ENCODE assay signal across 17 cellular contexts in genomic region chr17:2851615-2852014, GRCh38. TPM values are rescaled to one million over a fixed set of nuclear protein-coding genes. Genes with fewer than 3 reads are reported as not detected.
DNase-seq lines count a peak whose midpoint lies in the region; ATAC-seq, FAIRE-seq and TF ChIP-seq lines count a peak whose summit lies in the region.
"Had no signal": no experiment of that assay in that cellular context is flagged by ENCODE, and none has a peak within 500 bp of the region (broad histone marks: within the 10 kb centered on the region; RNA-seq: fewer than 3 reads in every experiment).

No MANE protein-coding gene starts in this region.

- peaks cover under 1% of the 10 kb centered on the region; the same call in 1 of the 2 replicates for H3K9me1 ChIP-seq in IMR-90 (ENCODE audit: insufficient read depth, low read length)

- FAIRE-seq in H1 (lab: Jason Lieb, UNC): no peak
- FAIRE-seq: GM18507, HTR-8/SVneo, K562 had no signal

- H3K9me3 Mint-ChIP-seq in CD8-positive, alpha-beta T cell: no peaks in the 10 kb centered on the region

- H2AFZ ChIP-seq in IMR-90 (replicated peaks; ENCODE audit: low read length, poor library complexity): no peak overlapping the region
- H2AFZ ChIP-seq in H1 (ENCODE audit: low read length): no peak overlapping the region

- H3K27me3 Mint-ChIP-seq in CD8-positive, alpha-beta T cell (ENCODE audit: low read depth): peaks cover 31% of the 10 kb centered on the region

- WGBS in IMR-90 (ENCODE audit: extremely low coverage in 2 of 2, insufficient read length in 1 of 2), 2 experiments: no CpG with 5 or more reads among the region's 4 CpGs
- 91% methylated on average over 4 of the region's 4 CpGs; no CpG with 5 or more reads in 1 of the 2 experiments for whole genome bisulfite sequencing in H1 (ENCODE audit: extremely low coverage in 1 of 2, insufficient coverage in 1 of 2, insufficient read length in 1 of 2, insufficient replicate concordance in 2 of 2, low coverage in 1 of 2, low lambda C conversion rate in 2 of 2, missing lambda C conversion rate in 1 of 2), 2 experiments
- WGBS in stomach, 5 donors: 67 to 83% (median 74%) methylated on average over 4 of the region's 4 CpGs

- H2BK20ac ChIP-seq in IMR-90 (ENCODE audit: low read depth, low read length) (no peak overlapping the region), H1 (ENCODE audit: low read length) (no peak overlapping the region)

- H2BK5ac ChIP-seq in IMR-90 (ENCODE audit: low read depth, low read length, poor library complexity, severe bottlenecking) (no peak overlapping the region), H1 (ENCODE audit: low read depth, low read length) (no peak overlapping the region)

- ATAC-seq in CD8-positive, alpha-beta T cell: no peak
- ATAC-seq in IMR-90 (ENCODE audit: low read depth) (no peak), lower lobe of right lung (no peak), GM18505 (IDR thresholded peaks at IDR 0.05; ENCODE audit: unreplicated experiment) (no peak)
- ATAC-seq: HCT116, K562, Panc1 had no signal

- no peaks in the 10 kb centered on the region for H3K9me3 ChIP-seq in CD8-positive, alpha-beta T cell (ENCODE audit: low read length)
- H3K9me3 ChIP-seq in IMR-90 (ENCODE audit: control insufficient read depth, insufficient read depth, low read length) (no peaks in the 10 kb centered on the region), H1 (ENCODE audit: insufficient read depth in 2 of 2, low read depth in 1 of 2, low read length in 1 of 2) (no peaks in the 10 kb centered on the region), stomach (no peaks in the 10 kb centered on the region), lower lobe of right lung (no peaks in the 10 kb centered on the region)

- H3K27me3 ChIP-seq in CD8-positive, alpha-beta T cell (ENCODE audit: insufficient read depth, low read length): peaks cover 12% of the 10 kb centered on the region
- no peaks in the 10 kb centered on the region; the same call in 1 of the 2 replicates for H3K27me3 ChIP-seq in IMR-90 (ENCODE audit: control insufficient read depth, insufficient read depth, low read length)
- peaks cover 0 to 5% (median 2%) of the 10 kb centered on the region in 4 experiments; a peak in 2 of 7 replicates for H3K27me3 ChIP-seq in H1 (replicated peaks in 1 of 4; ENCODE audit: control insufficient read depth in 3 of 4, extremely low read depth in 1 of 4, insufficient read depth in 3 of 4, low read length in 3 of 4)
- H3K27me3 ChIP-seq in stomach: peaks cover 0 to 40% (median 12%) of the 10 kb centered on the region in 3 donors
- H3K27me3 ChIP-seq in lower lobe of right lung (ENCODE audit: low read depth): peaks cover 33% of the 10 kb centered on the region

- TF ChIP-seq EP300 in H1 (IDR thresholded peaks at IDR 0.05; ENCODE audit: borderline replicate concordance in 1 of 2, low read depth in 2 of 2, low read length in 2 of 2): no peak
- no peak for TF ChIP-seq EP300 in stomach (IDR thresholded peaks at IDR 0.05)

- no peaks in the 10 kb centered on the region for H3K36me3 ChIP-seq in CD8-positive, alpha-beta T cell (ENCODE audit: insufficient read depth, low read length)
- H3K36me3 ChIP-seq in IMR-90 (ENCODE audit: control insufficient read depth, insufficient read depth, low read length): no peaks in the 10 kb centered on the region
- H3K36me3 ChIP-seq in H1 (ENCODE audit: control insufficient read depth in 2 of 4, insufficient read depth in 4 of 4, low read length in 3 of 4): no peaks in the 10 kb centered on the region
- H3K36me3 ChIP-seq in stomach: no peaks in the 10 kb centered on the region
- no peaks in the 10 kb centered on the region for H3K36me3 ChIP-seq in lower lobe of right lung

- no peak overlapping the region for H2AK9ac ChIP-seq in IMR-90 (replicated peaks; ENCODE audit: low read depth, low read length, poor library complexity)

- H3K27ac ChIP-seq in CD8-positive, alpha-beta T cell (ENCODE audit: low read depth, low read length): no peak overlapping the region
- H3K27ac ChIP-seq in IMR-90 (ENCODE audit: insufficient read depth, low read length) (no peak overlapping the region), H1 (ENCODE audit: low read depth, low read length) (no peak overlapping the region), stomach (peak overlapping the region in 3 of 5 donors; percentile 88 to 94 (median 89)), lower lobe of right lung (no peak overlapping the region)

- H3K9ac ChIP-seq in IMR-90 (ENCODE audit: low read depth, low read length) (no peak overlapping the region), H1 (replicated peaks in 1 of 4; ENCODE audit: extremely low read depth in 1 of 4, low read depth in 3 of 4, low read length in 3 of 4) (no peak overlapping the region; a peak in 1 of 7 replicates)

- H3K27ac Mint-ChIP-seq in CD8-positive, alpha-beta T cell: no peak overlapping the region

- H3K4me3 ChIP-seq in CD8-positive, alpha-beta T cell (ENCODE audit: low read depth, low read length): no peak overlapping the region
- H3K4me3 ChIP-seq in IMR-90 (ENCODE audit: insufficient read depth, low read depth, low read length): no peak overlapping the region
- H3K4me3 ChIP-seq in H1 (ENCODE audit: extremely low read depth in 1 of 4, insufficient read depth in 2 of 4, low read depth in 3 of 4, low read length in 4 of 4): no peak overlapping the region
- no peak overlapping the region for H3K4me3 ChIP-seq in stomach
- H3K4me3 ChIP-seq in lower lobe of right lung: no peak overlapping the region
- H3K4me3 ChIP-seq: K562 had no signal

- no peaks in the 10 kb centered on the region for H3K36me3 Mint-ChIP-seq in CD8-positive, alpha-beta T cell

- H3K4me1 ChIP-seq in CD8-positive, alpha-beta T cell (ENCODE audit: insufficient read depth, low read length): peaks cover 12% of the 10 kb centered on the region
- H3K4me1 ChIP-seq in IMR-90 (ENCODE audit: control insufficient read depth, insufficient read depth, low read length): peaks cover 2% of the 10 kb centered on the region; the same call in 1 of the 2 replicates
- H3K4me1 ChIP-seq in H1 (replicated peaks in 1 of 4; ENCODE audit: control insufficient read depth in 3 of 4, insufficient read depth in 4 of 4, low read length in 3 of 4): peaks cover 9 to 27% (median 17%) of the 10 kb centered on the region in 4 experiments
- peaks cover 30 to 59% (median 36%) of the 10 kb centered on the region in 4 donors for H3K4me1 ChIP-seq in stomach
- H3K4me1 ChIP-seq in lower lobe of right lung: peaks cover 29% of the 10 kb centered on the region

- in situ Hi-C loops in IMR-90 (cut with MboI; ENCODE audit: low sequenced_read_pairs): loop anchor here (10.0 kb wide), 1 partner anchor 163 kb away; no protein-coding TSS in a partner anchor

- dilution Hi-C loops in IMR-90 (cut with HindIII; ENCODE audit: low sequenced_read_pairs, unreplicated experiment): no loop called here

- 0 out of 2 replicates have a peak overlapping the region, but pooled peaks have one; percentile 5 for H2BK12ac ChIP-seq in H1 (ENCODE audit: low read depth, low read length)

- POLR2A ChIA-PET in CD8-positive, alpha-beta T cell (lab: Charles Lee): no interaction called here
- POLR2A ChIA-PET in IMR-90 (lab: Charles Lee; ENCODE audit: unreplicated experiment): no interaction called here
- POLR2A ChIA-PET in H1 (lab: Charles Lee; ENCODE audit: partially characterized antibody): interaction anchor here (1.1 to 2.9 kb wide), 5 partner anchors 13 to 53 kb away, joined by 3 to 11 read pairs (median 3); no protein-coding TSS in a partner anchor

- peaks cover 13 to 21% of the 10 kb centered on the region in 2 experiments for H3K79me2 ChIP-seq in H1 (ENCODE audit: control insufficient read depth in 1 of 2, insufficient read depth in 2 of 2, low read length in 2 of 2)

- H3K56ac ChIP-seq in IMR-90 (ENCODE audit: extremely low read depth, insufficient read depth, low read length) (no peak overlapping the region), H1 (replicated peaks; ENCODE audit: insufficient read length, low read depth, low read length) (no peak overlapping the region)

- TF ChIP-seq CTCF in CD8-positive, alpha-beta T cell (IDR thresholded peaks at IDR 0.05): no peak
- TF ChIP-seq CTCF in IMR-90 (conservative IDR thresholded peaks at IDR 0.05; ENCODE audit: low read depth, low read length): no peak
- TF ChIP-seq CTCF in H1 (IDR thresholded peaks at IDR 0.05; ENCODE audit: control extremely low read depth in 1 of 3, insufficient read depth in 1 of 3, low read depth in 1 of 3, low read length in 3 of 3): no peak
- TF ChIP-seq CTCF in stomach (IDR thresholded peaks at IDR 0.05): no peak
- TF ChIP-seq CTCF in lower lobe of right lung (IDR thresholded peaks at IDR 0.05): no peak

- CTCF ChIA-PET in CD8-positive, alpha-beta T cell (lab: Charles Lee): interaction anchor here (0.5 to 10.1 kb wide), 6 partner anchors 14 to 1928 kb away, joined by 3 to 167 read pairs (median 4); no protein-coding TSS in a partner anchor
- CTCF ChIA-PET in IMR-90 (lab: Yijun Ruan, JAX): no interaction called here
- CTCF ChIA-PET in H1 (lab: Charles Lee; ENCODE audit: partially characterized antibody): interaction anchor here (0.6 to 13.3 kb wide), 10 partner anchors 11 to 979 kb away, joined by 3 to 233 read pairs (median 4); no protein-coding TSS in a partner anchor

- no peak overlapping the region for H2BK120ac ChIP-seq in IMR-90 (ENCODE audit: low read depth, low read length)
- no peak overlapping the region for H2BK120ac ChIP-seq in H1 (replicated peaks; ENCODE audit: low read depth, low read length)

- peaks cover 27% of the 10 kb centered on the region for H3K4me1 Mint-ChIP-seq in CD8-positive, alpha-beta T cell (ENCODE audit: low read depth)

- peak overlapping the region; percentile 48 for H3K4me3 Mint-ChIP-seq in CD8-positive, alpha-beta T cell

- TF ChIP-seq RAD21 in IMR-90 (IDR thresholded peaks at IDR 0.05; ENCODE audit: low read length) (no peak), H1 (IDR thresholded peaks at IDR 0.05 in 1 of 2, conservative IDR thresholded peaks at IDR 0.05 in 1 of 2; ENCODE audit: low read depth in 2 of 2, low read length in 2 of 2) (no peak)

- no peak for TF ChIP-seq POLR2A in IMR-90 (IDR thresholded peaks at IDR 0.05; ENCODE audit: low read depth, low read length)
- TF ChIP-seq POLR2A in H1 (IDR thresholded peaks at IDR 0.05; ENCODE audit: control extremely low read depth in 1 of 2, low read depth in 2 of 2, low read length in 2 of 2): no peak
- no peak for TF ChIP-seq POLR2A in stomach (IDR thresholded peaks at IDR 0.05)
- no peak for TF ChIP-seq POLR2A in GM18505 (IDR thresholded peaks at IDR 0.05; ENCODE audit: borderline replicate concordance, extremely low read depth, insufficient read depth, insufficient read length)

- H3K23ac ChIP-seq in IMR-90 (ENCODE audit: low read depth, low read length) (no peak overlapping the region), H1 (ENCODE audit: insufficient read length) (no peak overlapping the region)

- no peak overlapping the region for H3K4ac ChIP-seq in IMR-90 (ENCODE audit: low read depth, low read length)
- H3K4ac ChIP-seq in H1 (replicated peaks; ENCODE audit: insufficient read length, low read depth, low read length): no peak overlapping the region

- intact Hi-C loops in CD8-positive, alpha-beta T cell (cut with DNase I, micrococcal nuclease): no loop called here
- intact Hi-C loops in IMR-90 (cut with micrococcal nuclease): loop anchor here (5.0 kb wide), 1 partner anchor 151 kb away; no protein-coding TSS in a partner anchor
- intact Hi-C loops in stomach (cut with DNase I; ENCODE audit: low total_unique reads): loop anchor here (5.0 kb wide), 1 partner anchor 156 kb away; no protein-coding TSS in a partner anchor
- intact Hi-C loops in lower lobe of right lung (cut with DNase I): no loop called here

- no TSS peak for BruUV-seq in IMR-90 (replicated peaks; lab: Mats Ljungman, UMichigan)

- peaks cover 4% of the 10 kb centered on the region; the same call in 1 of the 2 replicates for H4K20me1 ChIP-seq in IMR-90 (ENCODE audit: insufficient read depth, low read length)
- peaks cover 2 to 6% of the 10 kb centered on the region in 2 experiments for H4K20me1 ChIP-seq in H1 (replicated peaks in 1 of 2; ENCODE audit: control insufficient read depth in 1 of 2, insufficient read depth in 2 of 2, low read length in 2 of 2)

- no peak for DNase-seq in CD8-positive, alpha-beta T cell
- DNase-seq in IMR-90: no peak
- DNase-seq in H1 (ENCODE audit: low read depth in 1 of 2, low spot score in 2 of 2): no peak
- no peak for DNase-seq in stomach
- no peak for DNase-seq in lower lobe of right lung
- no peak for DNase-seq in NCI-H526 treated with DMSO at 0.1 percent for 48 hours (lab: John Stamatoyannopoulos, UW)
- DNase-seq: NCI-H1092, NCI-H1694 treated with DMSO at 0.1 percent for 48 hours, NCI-H446, NCI-H748 treated with DMSO at 0.1 percent for 48 hours, SHP77 treated with DMSO at 0.1 percent for 48 hours had no signal

- no peak overlapping the region for H4K91ac ChIP-seq in IMR-90 (ENCODE audit: insufficient read depth, low read depth, low read length)
- no peak overlapping the region for H4K91ac ChIP-seq in H1 (replicated peaks; ENCODE audit: insufficient read length, low read length)

- peak overlapping the region; percentile 4; the same call in 1 of the 2 replicates for H2AK5ac ChIP-seq in IMR-90 (ENCODE audit: low read depth, low read length)
- H2AK5ac ChIP-seq in H1 (ENCODE audit: low read depth, low read length): 0 out of 2 replicates have a peak overlapping the region, but pooled peaks have one; percentile 1

- H4K8ac ChIP-seq in IMR-90 (ENCODE audit: low read depth in 2 of 2, low read length in 2 of 2): no peak overlapping the region
- no peak overlapping the region for H4K8ac ChIP-seq in H1 (ENCODE audit: extremely low read depth, insufficient read depth, low read length)

- H3K14ac ChIP-seq in IMR-90 (replicated peaks; ENCODE audit: low read depth, low read length): no peak overlapping the region
- no peak overlapping the region for H3K14ac ChIP-seq in H1 (ENCODE audit: insufficient read length)

- H3K4me2 ChIP-seq in IMR-90 (ENCODE audit: low read depth, low read length) (no peak overlapping the region), H1 (ENCODE audit: insufficient read depth in 1 of 2, low read depth in 2 of 2, low read length in 2 of 2) (no peak overlapping the region; a peak in 1 of 4 replicates)

- H3K18ac ChIP-seq in IMR-90 (ENCODE audit: low read depth, low read length) (no peak overlapping the region), H1 (ENCODE audit: extremely low read depth, low read length) (no peak overlapping the region)

- H3K23me2 ChIP-seq in H1 (ENCODE audit: low read depth, low read length): peaks cover 18% of the 10 kb centered on the region

- H4K5ac ChIP-seq in IMR-90 (ENCODE audit: low read depth, low read length) (no peak overlapping the region), H1 (ENCODE audit: insufficient read length, low read depth, low read length) (no peak overlapping the region)

- H2BK15ac ChIP-seq in IMR-90 (ENCODE audit: low read depth, low read length) (no peak overlapping the region), H1 (ENCODE audit: low read length) (peak overlapping the region; percentile 5; the same call in 1 of the 2 replicates)

- H3K79me1 ChIP-seq in IMR-90 (ENCODE audit: low read depth in 1 of 2, low read length in 2 of 2): peaks cover 9 to 21% of the 10 kb centered on the region in 2 experiments
- H3K79me1 ChIP-seq in H1 (ENCODE audit: low read depth, low read length): no peaks in the 10 kb centered on the region

RNA-seq across cellular contexts. Expression of gene RAP1GAP2, which starts 55.4 kb away (rescaled TPM):
- 10 to 100 TPM; 18.9 to 19.9 TPM for total RNA-seq in CD8-positive, alpha-beta T cell
- total RNA-seq in IMR-90 (2012; rRNA removed) (4.7 and 5.7 TPM in 2 replicates), stomach (10 to 100 TPM; 26.4 to 92.4 (median 50.7) TPM), lower lobe of right lung (17.0 TPM)
- polyA plus RNA-seq in IMR-90 (2012; rRNA removed) (7.5 and 8.6 TPM in 2 replicates), H1 (2011; rRNA removed) (24.0 and 28.9 TPM in 2 replicates), stomach (10 to 100 TPM; 11.8 to 25.0 (median 17.9) TPM)
- 3.4 and 3.8 TPM in 2 replicates for polyA plus RNA-seq in IMR-90 (2012; cell fraction: cytosol; rRNA removed)
- polyA plus RNA-seq in IMR-90 (2012; cell fraction: nucleus; rRNA removed; ENCODE audit: low replicate concordance): 28.2 and 37.6 TPM in 2 replicates
- total RNA-seq in H1 (2021; fragmentation: NEBNext Ultra II Directional; extraction: Animal tissue kit (Norgen Biotek cat#: 25700)): 63.4 and 63.8 TPM in 2 replicates
- polyA plus RNA-seq in H1 (2011; cell fraction: cytosol; rRNA removed): 25.1 TPM
- polyA plus RNA-seq in H1 (2011; cell fraction: nucleus; rRNA removed): 165 TPM
- polyA plus RNA-seq in H1 (2012, experiment 1 of 2): 26.1 to 39.5 TPM (median 30.8 TPM) in 4 replicates
- 16.1 TPM for polyA plus RNA-seq in H1 (2012, experiment 2 of 2)
- 22.5 TPM for polyA plus RNA-seq in H1 (2013, experiment 1 of 2)
- polyA plus RNA-seq in H1 (2013, experiment 2 of 2): 22.8 TPM
- 27.1 and 37.8 TPM in 2 replicates for polyA minus RNA-seq in H1 (2011; rRNA and poly(A)+ RNA removed)
- polyA minus RNA-seq in H1 (2011; cell fraction: cytosol; rRNA and poly(A)+ RNA removed): 18.9 TPM
- polyA minus RNA-seq in H1 (2011; cell fraction: nucleus; rRNA and poly(A)+ RNA removed): 28.5 TPM

Comparison
In these comparisons a context has a peak if more than half of its experiments do, and no peak if none do; other contexts are left out.
1. H3K27ac ChIP-seq: peak in stomach (3 of 5); none in CD8-positive, alpha-beta T cell (single experiment), IMR-90 (single experiment), H1 (single experiment) and lower lobe of right lung (single experiment).
2. intact Hi-C loops: an anchor here in IMR-90 (5.0 kb wide) and stomach (5.0 kb wide); none called in CD8-positive, alpha-beta T cell and lower lobe of right lung.